Comparison of ENCODE assay signal across 17 cellular contexts in the genomic region with DNA sequence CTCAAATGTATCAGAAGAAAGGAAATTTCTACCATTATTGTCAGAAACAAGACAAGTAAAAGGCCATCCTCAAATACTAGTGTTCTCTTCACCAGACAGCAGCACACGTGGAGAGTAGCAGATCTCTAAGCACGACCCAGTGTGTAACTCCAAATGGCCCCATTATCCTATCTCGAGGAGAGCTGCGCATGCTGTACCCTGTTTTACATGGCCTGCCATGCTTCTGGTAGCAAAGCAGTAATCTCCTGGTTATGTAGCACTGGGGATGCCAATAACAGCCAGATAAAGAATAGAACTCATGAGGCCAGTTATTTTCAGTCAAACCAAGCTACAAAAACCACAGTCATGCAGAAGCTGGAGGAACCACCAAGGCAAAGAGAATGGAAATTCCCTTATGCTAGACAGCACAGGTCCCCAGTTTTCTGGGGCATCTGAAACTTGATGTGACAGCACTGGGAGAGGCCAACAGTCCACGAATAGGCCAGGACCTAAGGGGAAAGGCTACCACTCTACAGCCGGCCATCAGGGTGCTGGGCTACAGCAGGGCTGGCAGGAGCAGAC.
"Had no signal": no experiment of that assay in that cellular context is flagged by ENCODE, and none has a peak within 500 bp of the region (broad histone marks: within the 10 kb centered on the region; RNA-seq: fewer than 3 reads in every experiment).

No MANE protein-coding gene starts in this region.

- H3K4me3 ChIP-seq: ascending aorta, cardiac muscle cell, esophagus squamous epithelium, left lung, neural progenitor cell, pancreas, SK-N-MC, smooth muscle cell, upper lobe of left lung had no signal

- H3K27ac Mint-ChIP-seq: activated B cell treated with CpG ODN at 0.5 μM for 24 hours; activated CD8-positive, alpha-beta memory T cell treated with anti-CD3 and anti-CD28 coated beads, Interleukin-2, amount 10 ng/mL, durations not matched to agents 7 days and 5 days; activated T-cell treated with anti-CD3 and anti-CD28 coated beads, Interleukin-2, amount 50 U/mL, for 24 hours; neural progenitor cell; stimulated activated naive B cell treated with anti-CD40 and anti-IgM and Interleukin-4, amounts not matched to agents 10 μg/mL and 1 μg/mL and 100 μg/mL, for 72 hours had no signal

- ATAC-seq: activated CD8-positive, alpha-beta memory T cell treated with anti-CD3 and anti-CD28 coated beads, Interleukin-2, amount 10 ng/mL, durations not matched to agents 7 days and 5 days; pancreas had no signal

- H3K9me3 Mint-ChIP-seq: activated B cell treated with CpG ODN at 0.5 μM for 24 hours; activated T-cell treated with anti-CD3 and anti-CD28 coated beads, Interleukin-2, amount 50 U/mL, for 24 hours; neural progenitor cell; stimulated activated naive B cell treated with anti-CD40 and anti-IgM and Interleukin-4, amounts not matched to agents 10 μg/mL and 1 μg/mL and 100 μg/mL, for 72 hours had no signal

- H2AFZ ChIP-seq: neural progenitor cell had no signal

- H3K36me3 ChIP-seq: ascending aorta, cardiac muscle cell, esophagus squamous epithelium, left lung, neural progenitor cell, pancreas, upper lobe of left lung had no signal

- H3K27ac ChIP-seq: ascending aorta, cardiac muscle cell, neural progenitor cell, pancreas, SK-N-MC, upper lobe of left lung had no signal

- H3K27me3 Mint-ChIP-seq: activated CD8-positive, alpha-beta memory T cell treated with anti-CD3 and anti-CD28 coated beads, Interleukin-2, amount 10 ng/mL, durations not matched to agents 7 days and 5 days; activated T-cell treated with anti-CD3 and anti-CD28 coated beads, Interleukin-2, amount 50 U/mL, for 24 hours had no signal

- H3K4me1 ChIP-seq: neural progenitor cell, pancreas had no signal

- H3K4me2 ChIP-seq: neural progenitor cell, smooth muscle cell had no signal

- H3K9ac ChIP-seq: neural progenitor cell had no signal

- H3K4me1 Mint-ChIP-seq: activated B cell treated with CpG ODN at 0.5 μM for 24 hours, neural progenitor cell had no signal

- H3K4me3 Mint-ChIP-seq: activated B cell treated with CpG ODN at 0.5 μM for 24 hours; activated CD8-positive, alpha-beta memory T cell treated with anti-CD3 and anti-CD28 coated beads, Interleukin-2, amount 10 ng/mL, durations not matched to agents 7 days and 5 days; activated T-cell treated with anti-CD3 and anti-CD28 coated beads, Interleukin-2, amount 50 U/mL, for 24 hours; neural progenitor cell; stimulated activated naive B cell treated with anti-CD40 and anti-IgM and Interleukin-4, amounts not matched to agents 10 μg/mL and 1 μg/mL and 100 μg/mL, for 72 hours had no signal

- H3K27me3 ChIP-seq: ascending aorta, cardiac muscle cell, esophagus squamous epithelium, left lung, neural progenitor cell, pancreas, upper lobe of left lung had no signal

- DNase-seq: activated B cell treated with CpG ODN at 0.5 μM for 24 hours; activated CD4-positive, alpha-beta T cell treated with anti-CD3 and anti-CD28 coated beads, Interleukin-2, amount 50 U/mL, for 1 hour; activated CD8-positive, alpha-beta memory T cell treated with anti-CD3 and anti-CD28 coated beads, Interleukin-2, amount 10 ng/mL, durations not matched to agents 7 days and 5 days; activated gamma-delta T cell treated with Interleukin-2 at 50 U/mL for 16 hours; activated T-cell treated with anti-CD3 and anti-CD28 coated beads, Interleukin-2, amount 50 U/mL, for 24 hours; esophagus squamous epithelium; islet precursor cell; left lung; pancreas; stimulated activated naive B cell treated with anti-CD40 and anti-IgM and Interleukin-4, amounts not matched to agents 10 μg/mL and 1 μg/mL and 100 μg/mL, for 72 hours; T-helper 2 cell; upper lobe of left lung had no signal

- H3K9me3 ChIP-seq: ascending aorta, esophagus squamous epithelium, left lung, pancreas, upper lobe of left lung had no signal

- H3K36me3 Mint-ChIP-seq: neural progenitor cell; stimulated activated naive B cell treated with anti-CD40 and anti-IgM and Interleukin-4, amounts not matched to agents 10 μg/mL and 1 μg/mL and 100 μg/mL, for 72 hours had no signal
